8 cellular contexts compared by ENCODE assay signal in the genomic region with DNA sequence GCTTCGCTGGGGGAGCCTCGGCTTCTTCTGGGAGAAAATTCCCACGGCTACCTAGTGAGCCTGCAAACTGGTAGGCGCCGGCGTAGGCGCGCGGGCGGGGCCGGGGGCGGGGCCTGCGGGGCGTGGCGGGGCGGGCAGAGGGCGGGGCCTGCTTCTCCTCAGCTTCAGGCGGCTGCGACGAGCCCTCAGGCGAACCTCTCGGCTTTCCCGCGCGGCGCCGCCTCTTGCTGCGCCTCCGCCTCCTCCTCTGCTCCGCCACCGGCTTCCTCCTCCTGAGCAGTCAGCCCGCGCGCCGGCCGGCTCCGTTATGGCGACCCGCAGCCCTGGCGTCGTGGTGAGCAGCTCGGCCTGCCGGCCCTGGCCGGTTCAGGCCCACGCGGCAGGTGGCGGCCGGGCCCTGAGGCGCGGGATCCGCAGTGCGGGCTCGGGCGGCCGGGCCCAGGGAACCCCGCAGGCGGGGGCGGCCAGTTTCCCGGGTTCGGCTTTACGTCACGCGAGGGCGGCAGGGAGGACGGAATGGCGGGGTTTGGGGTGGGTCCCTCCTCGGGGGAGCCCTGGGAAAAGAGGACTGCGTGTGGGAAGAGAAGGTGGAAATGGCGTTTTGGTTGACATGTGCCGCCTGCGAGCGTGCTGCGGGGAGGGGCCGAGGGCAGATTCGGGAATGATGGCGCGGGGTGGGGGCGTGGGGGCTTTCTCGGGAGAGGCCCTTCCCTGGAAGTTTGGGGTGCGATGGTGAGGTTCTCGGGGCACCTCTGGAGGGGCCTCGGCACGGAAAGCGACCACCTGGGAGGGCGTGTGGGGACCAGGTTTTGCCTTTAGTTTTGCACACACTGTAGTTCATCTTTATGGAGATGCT. TPM values are rescaled to one million over a fixed set of nuclear protein-coding genes. Genes with fewer than 3 reads are reported as not detected.
DNase-seq lines count a peak whose midpoint lies in the region; ATAC-seq, FAIRE-seq and TF ChIP-seq lines count a peak whose summit lies in the region.

A gene with protein sequence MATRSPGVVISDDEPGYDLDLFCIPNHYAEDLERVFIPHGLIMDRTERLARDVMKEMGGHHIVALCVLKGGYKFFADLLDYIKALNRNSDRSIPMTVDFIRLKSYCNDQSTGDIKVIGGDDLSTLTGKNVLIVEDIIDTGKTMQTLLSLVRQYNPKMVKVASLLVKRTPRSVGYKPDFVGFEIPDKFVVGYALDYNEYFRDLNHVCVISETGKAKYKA (plus strand): TSS at position 161 of the 856 bp plus-strand sequence. CDS start 147 bp downstream, at position 308.

- H3K27me3 ChIP-seq in WERI-Rb-1 (ENCODE audit: insufficient read depth, low read depth, severe bottlenecking) = peaks cover 9% of the 10 kb centered on the region
- H3K27me3 ChIP-seq in small intestine (ENCODE audit: control insufficient read depth in 2 of 2, insufficient read depth in 2 of 2, low read length in 2 of 2) = no peaks in the 10 kb centered on the region

- intact Hi-C loops in MCF 10A (cut with micrococcal nuclease) = loop anchor here (5.0 kb wide), 1 partner anchor 33 kb away; no protein-coding TSS in a partner anchor

- peak; percentile 33 for DNase-seq in NCI-H2081 treated with DMSO at 0.1 percent for 48 hours (lab: John Stamatoyannopoulos, UW)
- DNase-seq in WERI-Rb-1 = peak; percentile 79
- DNase-seq in MCF 10A (ENCODE audit: unreplicated experiment) = peak; percentile 67
- peak; percentile 75 for DNase-seq in iPS-NIHi11 (ENCODE audit: low spot score)
- DNase-seq in small intestine = peak; percentile 79

- H3K36me3 ChIP-seq in WERI-Rb-1 = no peaks in the 10 kb centered on the region
- no peaks in the 10 kb centered on the region for H3K36me3 ChIP-seq in small intestine (ENCODE audit: control insufficient read depth in 2 of 2, insufficient read depth in 2 of 2, low read length in 2 of 2)

- peaks cover 15% of the 10 kb centered on the region for H3K27me3 Mint-ChIP-seq in MCF 10A (ENCODE audit: insufficient read depth, unreplicated experiment)

- POLR2A ChIA-PET in MCF 10A (lab: Yijun Ruan, JAX) = interaction anchor here (0.5 to 1.5 kb wide), 5 partner anchors 17 to 969 kb away, joined by 3 to 7 read pairs (median 3); no protein-coding TSS in a partner anchor

- peak within 1 kb of the TSS; percentile 61 for H3K27ac Mint-ChIP-seq in MCF 10A (ENCODE audit: low read depth, unreplicated experiment)

- TF ChIP-seq CTCF in WERI-Rb-1 (IDR thresholded peaks at IDR 0.05; ENCODE audit: low read depth, low read length) = no peak
- TF ChIP-seq CTCF in MCF 10A (IDR thresholded peaks at IDR 0.05; ENCODE audit: unreplicated experiment) = no peak

- H3K9me3 ChIP-seq in WERI-Rb-1 (ENCODE audit: severe bottlenecking) = peaks cover 2% of the 10 kb centered on the region
- no peaks in the 10 kb centered on the region for H3K9me3 ChIP-seq in small intestine (ENCODE audit: control insufficient read depth, low read depth)

- H3K36me3 Mint-ChIP-seq in MCF 10A (ENCODE audit: insufficient read depth, unreplicated experiment) = peaks cover 6% of the 10 kb centered on the region

- no peaks in the 10 kb centered on the region for H3K9me3 Mint-ChIP-seq in MCF 10A (ENCODE audit: unreplicated experiment)

- CTCF ChIA-PET in MCF 10A (lab: Yijun Ruan, JAX) = interaction anchor here (0.6 kb wide), 1 partner anchor 305 kb away, joined by 3 read pairs; no protein-coding TSS in a partner anchor

- H3K4me3 Mint-ChIP-seq in MCF 10A (ENCODE audit: unreplicated experiment) = peak within 1 kb of the TSS; percentile 79

- 1 to 50% (median 4%) methylated on average over 34 to 85 of the region's 85 CpGs for WGBS in small intestine, 3 donors

- H3K27ac ChIP-seq in WERI-Rb-1 (peak within 1 kb of the TSS; percentile 86), small intestine (ENCODE audit: low read depth in 1 of 2, low read length in 1 of 2) (peak within 1 kb of the TSS; percentile 43 to 96)

- peak; percentile 75 for ATAC-seq in GM18517 (IDR thresholded peaks at IDR 0.05; ENCODE audit: unreplicated experiment)
- ATAC-seq in HG02943 (IDR thresholded peaks at IDR 0.05; ENCODE audit: low read depth, unreplicated experiment) = peak; percentile 81
- no peak for ATAC-seq in GM18870 (IDR thresholded peaks at IDR 0.05; ENCODE audit: unreplicated experiment)

- H3K4me3 ChIP-seq in WERI-Rb-1 (ENCODE audit: low read depth, low read length) (peak within 1 kb of the TSS; percentile 57), small intestine (ENCODE audit: low read depth in 1 of 2, low read length in 2 of 2) (peak within 1 kb of the TSS; percentile 64 to 65)

- BruUV-seq in MCF 10A (replicated peaks; lab: Mats Ljungman, UMichigan) = no TSS peak

- H3K4me1 ChIP-seq in small intestine (ENCODE audit: control insufficient read depth in 2 of 2, insufficient read depth in 1 of 2, low read depth in 1 of 2, low read length in 1 of 2) = no peaks in the 10 kb centered on the region

- H3K4me1 Mint-ChIP-seq in MCF 10A (ENCODE audit: insufficient read depth, unreplicated experiment) = no peaks in the 10 kb centered on the region

- no peak for FAIRE-seq in small intestine (lab: Jason Lieb, UNC)

RNA-seq across cellular contexts. Expression of the gene that starts here (rescaled TPM):
- total RNA-seq in MCF 10A (2022) = 48.4 and 49.1 TPM in 2 replicates
- 10 to 100 TPM; 26.7 to 57.8 (median 32.2) TPM for polyA plus RNA-seq in small intestine
